Comparison of ENCODE assay signal across 1 cellular context in the genomic region with DNA sequence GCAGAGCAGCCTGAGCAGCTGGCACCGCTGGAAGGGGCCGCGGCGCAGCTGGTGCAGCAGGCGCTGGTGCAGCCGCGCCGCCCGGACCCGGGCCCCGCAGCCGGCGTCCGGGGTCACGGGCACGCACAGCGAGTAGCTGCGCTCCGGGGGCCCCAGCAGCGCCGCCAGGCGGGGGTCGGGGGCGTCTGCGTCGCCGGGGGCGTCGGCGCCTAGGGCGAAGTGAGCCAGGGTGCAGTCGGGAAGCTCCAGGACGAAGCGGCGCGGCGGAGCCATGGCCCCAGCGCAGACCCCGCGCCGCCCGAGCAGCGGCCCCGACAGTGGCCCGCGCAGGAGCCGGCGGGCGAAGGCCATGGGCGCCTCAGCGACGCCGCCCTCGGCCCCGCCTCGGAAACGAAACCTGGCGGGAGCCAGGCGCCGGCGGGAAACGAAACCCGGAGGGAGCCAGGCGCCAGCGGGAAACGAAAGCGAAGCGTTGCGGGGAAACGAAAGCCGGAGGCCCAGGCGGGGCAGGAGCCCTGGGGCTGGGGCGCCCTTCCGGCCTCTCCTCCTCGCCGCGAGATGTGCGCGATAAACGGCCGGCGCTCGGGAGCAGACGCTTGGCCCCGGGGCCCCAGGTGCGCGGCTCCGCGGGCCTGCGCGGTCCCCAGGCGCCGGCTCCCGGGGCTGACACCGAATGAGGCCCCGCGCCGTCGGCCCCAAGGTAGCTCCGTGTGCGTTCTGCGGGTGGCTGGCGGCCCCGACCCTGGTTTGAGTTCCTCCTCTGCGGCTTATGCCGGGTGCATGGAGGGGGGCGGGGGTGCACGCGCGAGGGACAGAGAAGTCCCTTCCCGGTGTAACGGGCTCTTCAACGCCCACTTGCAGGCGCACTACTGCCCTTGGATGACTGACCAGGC.
A peak's percentile ranks its signal among the peaks of the same experiment; 100 is the strongest.
TF ChIP-seq lines count a peak whose summit lies in the region.

A gene with protein sequence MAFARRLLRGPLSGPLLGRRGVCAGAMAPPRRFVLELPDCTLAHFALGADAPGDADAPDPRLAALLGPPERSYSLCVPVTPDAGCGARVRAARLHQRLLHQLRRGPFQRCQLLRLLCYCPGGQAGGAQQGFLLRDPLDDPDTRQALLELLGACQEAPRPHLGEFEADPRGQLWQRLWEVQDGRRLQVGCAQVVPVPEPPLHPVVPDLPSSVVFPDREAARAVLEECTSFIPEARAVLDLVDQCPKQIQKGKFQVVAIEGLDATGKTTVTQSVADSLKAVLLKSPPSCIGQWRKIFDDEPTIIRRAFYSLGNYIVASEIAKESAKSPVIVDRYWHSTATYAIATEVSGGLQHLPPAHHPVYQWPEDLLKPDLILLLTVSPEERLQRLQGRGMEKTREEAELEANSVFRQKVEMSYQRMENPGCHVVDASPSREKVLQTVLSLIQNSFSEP (minus strand): TSS at position 562 of the 893 bp plus-strand sequence. CDS start 211 bp downstream, at position 351.

TF ChIP-seq in GM12878, 131 proteins besides CTCF, POLR2A, EP300 and RAD21 (continued from another document):
- TF ChIP-seq TCF12 (IDR thresholded peaks at IDR 0.05; ENCODE audit: low read depth, low read length) (peak; percentile 47; the same call in 1 of the 2 replicates), STAT1 (conservative IDR thresholded peaks at IDR 0.05) (peak; percentile 91; the same call in 1 of the 2 replicates), PML (IDR thresholded peaks at IDR 0.05; ENCODE audit: low read length) (no peak), FOXK2 (IDR thresholded peaks at IDR 0.05) (no peak), RB1 (IDR thresholded peaks at IDR 0.05; ENCODE audit: borderline replicate concordance) (peak; percentile 69; the same call in 1 of the 2 replicates), IKZF2 (IDR thresholded peaks at IDR 0.05) (peak; percentile 50 to 52), LARP7 (IDR thresholded peaks at IDR 0.05) (peak; percentile 31; the same call in 1 of the 2 replicates), NR2F1 (conservative IDR thresholded peaks at IDR 0.05) (peak; percentile 71), ZSCAN29 (IDR thresholded peaks at IDR 0.05) (peak; percentile 14; the same call in 1 of the 2 replicates), TAF1 (IDR thresholded peaks at IDR 0.05; ENCODE audit: borderline replicate concordance, low read depth, low read length) (peak; percentile 47; the same call in 1 of the 2 replicates), ASH2L (IDR thresholded peaks at IDR 0.05; ENCODE audit: borderline replicate concordance, low read depth) (peak; percentile 18; the same call in 1 of the 2 replicates), ZNF207 (IDR thresholded peaks at IDR 0.05; ENCODE audit: borderline replicate concordance) (peak; percentile 46; the same call in 1 of the 2 replicates), EED (IDR thresholded peaks at IDR 0.05; ENCODE audit: low read depth) (peak; percentile 72; the same call in 1 of the 2 replicates), BHLHE40 (IDR thresholded peaks at IDR 0.05; ENCODE audit: borderline replicate concordance in 1 of 2, low read depth in 2 of 2, low read length in 1 of 2) (peak in 1 of 2 experiments; percentile 55; a peak in 1 of 4 replicates), GATAD2B (conservative IDR thresholded peaks at IDR 0.05; ENCODE audit: low read depth) (peak; percentile 82), IKZF1 (conservative IDR thresholded peaks at IDR 0.05) (peak; percentile 98), ETV6 (conservative IDR thresholded peaks at IDR 0.05 in 1 of 2, IDR thresholded peaks at IDR 0.05 in 1 of 2; ENCODE audit: borderline replicate concordance in 1 of 2, low read depth in 1 of 2) (peak in 1 of 2 experiments; percentile 95; a peak in 2 of 4 replicates), IRF4 (IDR thresholded peaks at IDR 0.05; ENCODE audit: low read depth, low read length) (peak; percentile 49; the same call in 1 of the 2 replicates)
- TF ChIP-seq, protein P1, sequence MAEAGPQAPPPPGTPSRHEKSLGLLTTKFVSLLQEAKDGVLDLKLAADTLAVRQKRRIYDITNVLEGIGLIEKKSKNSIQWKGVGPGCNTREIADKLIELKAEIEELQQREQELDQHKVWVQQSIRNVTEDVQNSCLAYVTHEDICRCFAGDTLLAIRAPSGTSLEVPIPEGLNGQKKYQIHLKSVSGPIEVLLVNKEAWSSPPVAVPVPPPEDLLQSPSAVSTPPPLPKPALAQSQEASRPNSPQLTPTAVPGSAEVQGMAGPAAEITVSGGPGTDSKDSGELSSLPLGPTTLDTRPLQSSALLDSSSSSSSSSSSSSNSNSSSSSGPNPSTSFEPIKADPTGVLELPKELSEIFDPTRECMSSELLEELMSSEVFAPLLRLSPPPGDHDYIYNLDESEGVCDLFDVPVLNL (IDR thresholded peaks at IDR 0.05; ENCODE audit: low read depth, low read length): peak; percentile 29; the same call in 1 of the 2 replicates
